22 cellular contexts compared by ENCODE assay signal in the genomic region with DNA sequence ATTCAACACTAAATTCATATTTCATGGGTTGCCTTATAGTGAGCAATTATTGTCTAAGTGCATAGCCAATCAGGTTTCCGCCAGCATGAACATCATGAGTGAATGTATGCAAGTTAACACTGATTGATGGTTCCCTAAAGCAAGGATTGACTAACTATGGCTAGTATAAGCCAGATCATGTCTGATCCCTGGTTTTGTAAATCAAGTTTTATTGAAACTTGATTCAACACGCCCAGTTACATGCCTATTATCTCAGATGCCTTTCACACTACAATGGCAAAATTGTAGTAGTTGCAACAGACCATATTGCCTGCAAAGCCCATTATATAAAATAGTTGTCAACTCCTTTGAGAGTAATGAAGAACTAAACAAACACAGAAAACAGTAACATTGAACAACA.
"Had no signal": no experiment of that assay in that cellular context is flagged by ENCODE, and none has a peak within 500 bp of the region (broad histone marks: within the 10 kb centered on the region; RNA-seq: fewer than 3 reads in every experiment).

No MANE protein-coding gene starts in this region.

- H3K27me3 ChIP-seq: colonic mucosa, esophagus muscularis mucosa, gastrocnemius medialis, heart right ventricle, left lung had no signal

- ATAC-seq: effector memory CD8-positive, alpha-beta T cell; gastrocnemius medialis; heart right ventricle; left cardiac atrium; left lung; left ventricle myocardium superior; lower lobe of right lung; mucosa of descending colon; naive thymus-derived CD8-positive, alpha-beta T cell had no signal

- FAIRE-seq: islet of Langerhans, keratinocyte had no signal

- H3K4me1 ChIP-seq: colonic mucosa, esophagus muscularis mucosa, gastrocnemius medialis, heart right ventricle, left lung, lower lobe of right lung had no signal

- H3K27ac ChIP-seq: colonic mucosa, esophagus muscularis mucosa, gastrocnemius medialis, heart right ventricle, left lung, lower lobe of right lung had no signal

- DNase-seq: colonic mucosa; cortex of kidney; effector CD8-positive, alpha-beta T cell; effector memory CD8-positive, alpha-beta T cell; endodermal cell; foreskin melanocyte; gastrocnemius medialis; glutamatergic neuron; head of caudate nucleus; heart right ventricle; hippocampal formation; left cardiac atrium; left lung; left ventricle myocardium superior; lower lobe of right lung; mesenchymal stem cell; mucosa of descending colon; naive B cell; naive thymus-derived CD8-positive, alpha-beta T cell had no signal

- H3K4me3 ChIP-seq: colonic mucosa, esophagus muscularis mucosa, gastrocnemius medialis, heart right ventricle, left lung, lower lobe of right lung, mucosa of descending colon had no signal

- H3K36me3 ChIP-seq: colonic mucosa, esophagus muscularis mucosa, gastrocnemius medialis, heart right ventricle, left lung, lower lobe of right lung had no signal
